Comparison of ENCODE assay signal across 2 cellular contexts in genomic region chr7:138023618-138024333, GRCh38.
A peak's percentile ranks its signal among the peaks of the same experiment; 100 is the strongest.
TF ChIP-seq lines count a peak whose summit lies in the region.

No MANE protein-coding gene starts in this region.

TF ChIP-seq in GM12878, 131 proteins besides CTCF, POLR2A, EP300 and RAD21 (continued from another document and continues in another):
- no peak for TF ChIP-seq E2F4 (IDR thresholded peaks at IDR 0.05; ENCODE audit: low read depth, low read length)
- no peak for TF ChIP-seq JUNB (IDR thresholded peaks at IDR 0.05)
- TF ChIP-seq RUNX3 (IDR thresholded peaks at IDR 0.05; ENCODE audit: low read length): peak; percentile 77
- TF ChIP-seq ZNF217 (IDR thresholded peaks at IDR 0.05): no peak
- no peak; the same call in 1 of the 2 replicates for TF ChIP-seq ATF7 (IDR thresholded peaks at IDR 0.05; ENCODE audit: low read depth)
- no peak for TF ChIP-seq ETV6 (conservative IDR thresholded peaks at IDR 0.05 in 1 of 2, IDR thresholded peaks at IDR 0.05 in 1 of 2; ENCODE audit: borderline replicate concordance in 1 of 2, low read depth in 1 of 2)
- TF ChIP-seq IRF5 (IDR thresholded peaks at IDR 0.05; ENCODE audit: borderline replicate concordance): no peak
- peak; percentile 51 for TF ChIP-seq SKIL (IDR thresholded peaks at IDR 0.05; ENCODE audit: low read depth, poor library complexity, severe bottlenecking)
- peak; percentile 74 for TF ChIP-seq NFIC (IDR thresholded peaks at IDR 0.05; ENCODE audit: low read depth, low read length)
- no peak for TF ChIP-seq TBL1XR1 (IDR thresholded peaks at IDR 0.05; ENCODE audit: low read depth, low read length)
- no peak for TF ChIP-seq ZNF592 (IDR thresholded peaks at IDR 0.05)
- TF ChIP-seq ZZZ3 (IDR thresholded peaks at IDR 0.05; ENCODE audit: control insufficient read depth, insufficient read length, low read depth): no peak
- no peak for TF ChIP-seq YBX1 (IDR thresholded peaks at IDR 0.05)
- TF ChIP-seq IKZF2 (IDR thresholded peaks at IDR 0.05): peak in 1 of 2 experiments; percentile 33; a peak in 1 of 4 replicates

TF ChIP-seq in SK-N-SH, 30 proteins besides CTCF, POLR2A, EP300 and RAD21 (continued from another document):
- TF ChIP-seq USF1 (IDR thresholded peaks at IDR 0.05; ENCODE audit: borderline replicate concordance, low read depth): no peak
- no peak for TF ChIP-seq MAX (IDR thresholded peaks at IDR 0.05; ENCODE audit: low read depth)
- TF ChIP-seq POLR2AphosphoS5 (IDR thresholded peaks at IDR 0.05; ENCODE audit: low read depth, low read length): no peak
- TF ChIP-seq NFIC (IDR thresholded peaks at IDR 0.05; ENCODE audit: borderline replicate concordance): no peak
- TF ChIP-seq FOXM1 (IDR thresholded peaks at IDR 0.05; ENCODE audit: low read depth): no peak
- TF ChIP-seq SMC3 (IDR thresholded peaks at IDR 0.05; ENCODE audit: low read depth, low read length): no peak
